Comparison of ENCODE assay signal across 25 cellular contexts in genomic region chr3:46466273-46466672, GRCh38. TPM values are rescaled to one million over a fixed set of nuclear protein-coding genes. Genes with fewer than 3 reads are reported as not detected.
DNase-seq lines count a peak whose midpoint lies in the region; ATAC-seq lines count a peak whose summit lies in the region.
"Had no signal": no experiment of that assay in that cellular context is flagged by ENCODE, and none has a peak within 500 bp of the region (broad histone marks: within the 10 kb centered on the region; RNA-seq: fewer than 3 reads in every experiment).

No MANE protein-coding gene starts in this region.

- no peak for ATAC-seq in Right ventricle myocardium inferior
- ATAC-seq in HG03045 (IDR thresholded peaks at IDR 0.05; ENCODE audit: unreplicated experiment): no peak
- ATAC-seq in GM18520 (IDR thresholded peaks at IDR 0.05; ENCODE audit: unreplicated experiment): no peak
- ATAC-seq: GM12878, upper lobe of right lung, WTC11 had no signal

- DNase-seq in Right ventricle myocardium inferior (ENCODE audit: missing footprints): peak; percentile 60
- no peak for DNase-seq in cardiac septum (ENCODE audit: low spot score)
- DNase-seq in ecto neural progenitor cell (ENCODE audit: low spot score): peak; percentile 21
- peak; percentile 82 for DNase-seq in mesenteric fat pad (ENCODE audit: low spot score)
- no peak for DNase-seq in iPS-NIHi11 (ENCODE audit: low spot score)
- DNase-seq: ACHN; activated gamma-delta T cell; activated T-cell treated with anti-CD3 and anti-CD28 coated beads for 4 hours; C1 segment of cervical spinal cord; Caco-2; DND-41; effector memory CD4-positive, alpha-beta T cell; hypothalamus; Karpas-422; NCI-H187; NCI-H82; OCI-M1; upper lobe of right lung had no signal

- intact Hi-C loops in Right ventricle myocardium inferior (cut with DNase I) (no loop called here), cardiac septum (cut with DNase I) (no loop called here)

RNA-seq across cellular contexts. Expression of gene LTF, which starts 1.6 kb away (rescaled TPM):
- total RNA-seq in Right ventricle myocardium inferior: 4.8 TPM
- 5.4 TPM for total RNA-seq in cardiac septum
- 4.3 TPM for total RNA-seq in mesenteric fat pad
- total RNA-seq: Caco-2, H4 had no signal

RNA-seq across cellular contexts. Expression of gene RTP3, which starts 31.5 kb away (rescaled TPM):
- total RNA-seq in Right ventricle myocardium inferior: not detected
- not detected for total RNA-seq in cardiac septum
- not detected for total RNA-seq in mesenteric fat pad
- total RNA-seq: Caco-2, GM12878, lung microvascular endothelial cell, progenitor cell of endocrine pancreas, upper lobe of right lung, WTC11 had no signal

RNA-seq across cellular contexts. Expression of gene CCRL2, which starts 59.2 kb away (rescaled TPM):
- 1.2 TPM for total RNA-seq in Right ventricle myocardium inferior
- total RNA-seq in cardiac septum: 1.3 TPM
- total RNA-seq in mesenteric fat pad: 8.8 TPM
- total RNA-seq: progenitor cell of endocrine pancreas, WTC11 had no signal

Comparison
In these comparisons a context has a peak if more than half of its experiments do, and no peak if none do; other contexts are left out.
1. DNase-seq: peak in Right ventricle myocardium inferior (single experiment), ecto neural progenitor cell (single experiment) and mesenteric fat pad (single experiment); none in cardiac septum (single experiment) and iPS-NIHi11 (single experiment).